In genomic region chr19:54207908-54208783, GRCh38 we compare ENCODE assay signal across 1 cellular context.
A peak's percentile ranks its signal among the peaks of the same experiment; 100 is the strongest.
TF ChIP-seq lines count a peak whose summit lies in the region.

No MANE protein-coding gene starts in this region.

TF ChIP-seq in K562, 482 proteins besides CTCF, POLR2A, EP300 and RAD21 (continued from another document):
- TF ChIP-seq, protein P1, sequence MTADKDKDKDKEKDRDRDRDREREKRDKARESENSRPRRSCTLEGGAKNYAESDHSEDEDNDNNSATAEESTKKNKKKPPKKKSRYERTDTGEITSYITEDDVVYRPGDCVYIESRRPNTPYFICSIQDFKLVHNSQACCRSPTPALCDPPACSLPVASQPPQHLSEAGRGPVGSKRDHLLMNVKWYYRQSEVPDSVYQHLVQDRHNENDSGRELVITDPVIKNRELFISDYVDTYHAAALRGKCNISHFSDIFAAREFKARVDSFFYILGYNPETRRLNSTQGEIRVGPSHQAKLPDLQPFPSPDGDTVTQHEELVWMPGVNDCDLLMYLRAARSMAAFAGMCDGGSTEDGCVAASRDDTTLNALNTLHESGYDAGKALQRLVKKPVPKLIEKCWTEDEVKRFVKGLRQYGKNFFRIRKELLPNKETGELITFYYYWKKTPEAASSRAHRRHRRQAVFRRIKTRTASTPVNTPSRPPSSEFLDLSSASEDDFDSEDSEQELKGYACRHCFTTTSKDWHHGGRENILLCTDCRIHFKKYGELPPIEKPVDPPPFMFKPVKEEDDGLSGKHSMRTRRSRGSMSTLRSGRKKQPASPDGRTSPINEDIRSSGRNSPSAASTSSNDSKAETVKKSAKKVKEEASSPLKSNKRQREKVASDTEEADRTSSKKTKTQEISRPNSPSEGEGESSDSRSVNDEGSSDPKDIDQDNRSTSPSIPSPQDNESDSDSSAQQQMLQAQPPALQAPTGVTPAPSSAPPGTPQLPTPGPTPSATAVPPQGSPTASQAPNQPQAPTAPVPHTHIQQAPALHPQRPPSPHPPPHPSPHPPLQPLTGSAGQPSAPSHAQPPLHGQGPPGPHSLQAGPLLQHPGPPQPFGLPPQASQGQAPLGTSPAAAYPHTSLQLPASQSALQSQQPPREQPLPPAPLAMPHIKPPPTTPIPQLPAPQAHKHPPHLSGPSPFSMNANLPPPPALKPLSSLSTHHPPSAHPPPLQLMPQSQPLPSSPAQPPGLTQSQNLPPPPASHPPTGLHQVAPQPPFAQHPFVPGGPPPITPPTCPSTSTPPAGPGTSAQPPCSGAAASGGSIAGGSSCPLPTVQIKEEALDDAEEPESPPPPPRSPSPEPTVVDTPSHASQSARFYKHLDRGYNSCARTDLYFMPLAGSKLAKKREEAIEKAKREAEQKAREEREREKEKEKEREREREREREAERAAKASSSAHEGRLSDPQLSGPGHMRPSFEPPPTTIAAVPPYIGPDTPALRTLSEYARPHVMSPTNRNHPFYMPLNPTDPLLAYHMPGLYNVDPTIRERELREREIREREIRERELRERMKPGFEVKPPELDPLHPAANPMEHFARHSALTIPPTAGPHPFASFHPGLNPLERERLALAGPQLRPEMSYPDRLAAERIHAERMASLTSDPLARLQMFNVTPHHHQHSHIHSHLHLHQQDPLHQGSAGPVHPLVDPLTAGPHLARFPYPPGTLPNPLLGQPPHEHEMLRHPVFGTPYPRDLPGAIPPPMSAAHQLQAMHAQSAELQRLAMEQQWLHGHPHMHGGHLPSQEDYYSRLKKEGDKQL (CRISPR knock-in tag; IDR thresholded peaks at IDR 0.05; ENCODE audit: borderline replicate concordance) = no peak
- TF ChIP-seq ZNF316 (IDR thresholded peaks at IDR 0.05) (no peak), ATF3 (IDR thresholded peaks at IDR 0.05) (peak; percentile 81), ATF3 (CRISPR knock-in tag; conservative IDR thresholded peaks at IDR 0.05) (peak; percentile 74), TAF9B (IDR thresholded peaks at IDR 0.05; ENCODE audit: partially characterized antibody) (peak; percentile 72), GABPB1 (CRISPR knock-in tag; IDR thresholded peaks at IDR 0.05) (peak; percentile 69; the same call in 1 of the 2 replicates), ZNF263 (CRISPR knock-in tag; IDR thresholded peaks at IDR 0.05; ENCODE audit: borderline replicate concordance) (no peak; the same call in 1 of the 2 replicates), RCOR1 (IDR thresholded peaks at IDR 0.05; ENCODE audit: borderline replicate concordance in 1 of 2, low read depth in 2 of 2, low read length in 2 of 2) (peak; percentile 84 to 95; a peak in 3 of 4 replicates), IRF9 (tag; IDR thresholded peaks at IDR 0.05) (peak; percentile 90), CTBP1 (IDR thresholded peaks at IDR 0.05; ENCODE audit: borderline replicate concordance) (peak; percentile 89; the same call in 1 of the 2 replicates), ZC3H4 (CRISPR knock-in tag; IDR thresholded peaks at IDR 0.05; ENCODE audit: borderline replicate concordance) (peak; percentile 62; the same call in 1 of the 2 replicates), NBN (IDR thresholded peaks at IDR 0.05; ENCODE audit: low read depth) (peak; percentile 97), EWSR1 (IDR thresholded peaks at IDR 0.05; ENCODE audit: borderline replicate concordance, low read depth, partially characterized antibody) (peak; percentile 95), STAT5A (IDR thresholded peaks at IDR 0.05; ENCODE audit: borderline replicate concordance, low read length) (peak; percentile 85), FOXA3 (CRISPR knock-in tag; conservative IDR thresholded peaks at IDR 0.05 in 1 of 2, IDR thresholded peaks at IDR 0.05 in 1 of 2) (peak; percentile 66 to 89; a peak in 3 of 4 replicates)
- TF ChIP-seq, protein P2, sequence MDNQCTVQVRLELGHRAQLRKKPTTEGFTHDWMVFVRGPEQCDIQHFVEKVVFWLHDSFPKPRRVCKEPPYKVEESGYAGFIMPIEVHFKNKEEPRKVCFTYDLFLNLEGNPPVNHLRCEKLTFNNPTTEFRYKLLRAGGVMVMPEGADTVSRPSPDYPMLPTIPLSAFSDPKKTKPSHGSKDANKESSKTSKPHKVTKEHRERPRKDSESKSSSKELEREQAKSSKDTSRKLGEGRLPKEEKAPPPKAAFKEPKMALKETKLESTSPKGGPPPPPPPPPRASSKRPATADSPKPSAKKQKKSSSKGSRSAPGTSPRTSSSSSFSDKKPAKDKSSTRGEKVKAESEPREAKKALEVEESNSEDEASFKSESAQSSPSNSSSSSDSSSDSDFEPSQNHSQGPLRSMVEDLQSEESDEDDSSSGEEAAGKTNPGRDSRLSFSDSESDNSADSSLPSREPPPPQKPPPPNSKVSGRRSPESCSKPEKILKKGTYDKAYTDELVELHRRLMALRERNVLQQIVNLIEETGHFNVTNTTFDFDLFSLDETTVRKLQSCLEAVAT (IDR thresholded peaks at IDR 0.05) = peak; percentile 78 to 86
- TF ChIP-seq, protein P3, sequence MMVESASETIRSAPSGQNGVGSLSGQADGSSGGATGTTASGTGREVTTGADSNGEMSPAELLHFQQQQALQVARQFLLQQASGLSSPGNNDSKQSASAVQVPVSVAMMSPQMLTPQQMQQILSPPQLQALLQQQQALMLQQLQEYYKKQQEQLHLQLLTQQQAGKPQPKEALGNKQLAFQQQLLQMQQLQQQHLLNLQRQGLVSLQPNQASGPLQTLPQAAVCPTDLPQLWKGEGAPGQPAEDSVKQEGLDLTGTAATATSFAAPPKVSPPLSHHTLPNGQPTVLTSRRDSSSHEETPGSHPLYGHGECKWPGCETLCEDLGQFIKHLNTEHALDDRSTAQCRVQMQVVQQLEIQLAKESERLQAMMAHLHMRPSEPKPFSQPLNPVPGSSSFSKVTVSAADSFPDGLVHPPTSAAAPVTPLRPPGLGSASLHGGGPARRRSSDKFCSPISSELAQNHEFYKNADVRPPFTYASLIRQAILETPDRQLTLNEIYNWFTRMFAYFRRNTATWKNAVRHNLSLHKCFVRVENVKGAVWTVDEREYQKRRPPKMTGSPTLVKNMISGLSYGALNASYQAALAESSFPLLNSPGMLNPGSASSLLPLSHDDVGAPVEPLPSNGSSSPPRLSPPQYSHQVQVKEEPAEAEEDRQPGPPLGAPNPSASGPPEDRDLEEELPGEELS (CRISPR knock-in tag; IDR thresholded peaks at IDR 0.05; ENCODE audit: borderline replicate concordance) = no peak
TF ChIP-seq in K562: peak in this region for 219.
